15 cellular contexts compared by ENCODE assay signal in genomic region chr6:73504160-73504559, GRCh38.
"Had no signal": no experiment of that assay in that cellular context is flagged by ENCODE, and none has a peak within 500 bp of the region (broad histone marks: within the 10 kb centered on the region; RNA-seq: fewer than 3 reads in every experiment).

No MANE protein-coding gene starts in this region.

- H3K27me3 Mint-ChIP-seq: activated naive CD8-positive, alpha-beta T cell treated with anti-CD3 and anti-CD28 coated beads, Interleukin-2, amount 50 U/mL, for 24 hours; dendritic cell treated with granulocyte-macrophage colony-stimulating factor and Interleukin-4, amounts not matched to agents 40 ng/mL and 50 ng/mL, for 4 days had no signal

- H3K36me3 ChIP-seq: ovary had no signal

- H3K9me3 Mint-ChIP-seq: activated naive CD8-positive, alpha-beta T cell treated with anti-CD3 and anti-CD28 coated beads, Interleukin-2, amount 50 U/mL, for 24 hours; dendritic cell treated with granulocyte-macrophage colony-stimulating factor and Interleukin-4, amounts not matched to agents 40 ng/mL and 50 ng/mL, for 4 days; neural progenitor cell had no signal

- H2AFZ ChIP-seq: neural progenitor cell had no signal

- H3K4me3 Mint-ChIP-seq: activated naive CD8-positive, alpha-beta T cell treated with anti-CD3 and anti-CD28 coated beads, Interleukin-2, amount 50 U/mL, for 24 hours; dendritic cell treated with granulocyte-macrophage colony-stimulating factor and Interleukin-4, amounts not matched to agents 40 ng/mL and 50 ng/mL, for 4 days; neural progenitor cell had no signal

- H3K9ac ChIP-seq: neural progenitor cell had no signal

- H3K4me2 ChIP-seq: neural progenitor cell had no signal

- DNase-seq: activated CD4-positive, alpha-beta T cell treated with anti-CD3 and anti-CD28 coated beads for 4 hours; activated CD8-positive, alpha-beta memory T cell treated with anti-CD3 and anti-CD28 coated beads for 24 hours; activated naive CD8-positive, alpha-beta T cell treated with anti-CD3 and anti-CD28 coated beads, Interleukin-2, amount 50 U/mL, for 24 hours; aorta; effector memory CD4-positive, alpha-beta T cell; foreskin melanocyte; ovary; stomach; T-helper 2 cell; testis; upper lobe of left lung had no signal

- ATAC-seq: activated naive CD8-positive, alpha-beta T cell treated with anti-CD3 and anti-CD28 coated beads, Interleukin-2, amount 50 U/mL, for 24 hours; sciatic nerve had no signal

- H3K4me3 ChIP-seq: neural progenitor cell, ovary, stomach, testis, upper lobe of left lung had no signal

- H3K27me3 ChIP-seq: neural progenitor cell, ovary, stomach, testis, upper lobe of left lung had no signal

- H3K4me1 Mint-ChIP-seq: activated naive CD8-positive, alpha-beta T cell treated with anti-CD3 and anti-CD28 coated beads, Interleukin-2, amount 50 U/mL, for 24 hours; neural progenitor cell had no signal

- H3K27ac Mint-ChIP-seq: dendritic cell treated with granulocyte-macrophage colony-stimulating factor and Interleukin-4, amounts not matched to agents 40 ng/mL and 50 ng/mL, for 4 days; neural progenitor cell had no signal

- H3K36me3 Mint-ChIP-seq: neural progenitor cell had no signal

- H3K27ac ChIP-seq: epithelial cell of prostate, neural progenitor cell, ovary, stomach, testis, upper lobe of left lung had no signal

- H3K9me3 ChIP-seq: ovary, stomach, testis, upper lobe of left lung had no signal

- H3K4me1 ChIP-seq: neural progenitor cell, stomach, testis, upper lobe of left lung had no signal
